8 cellular contexts compared by ENCODE assay signal in the genomic region with DNA sequence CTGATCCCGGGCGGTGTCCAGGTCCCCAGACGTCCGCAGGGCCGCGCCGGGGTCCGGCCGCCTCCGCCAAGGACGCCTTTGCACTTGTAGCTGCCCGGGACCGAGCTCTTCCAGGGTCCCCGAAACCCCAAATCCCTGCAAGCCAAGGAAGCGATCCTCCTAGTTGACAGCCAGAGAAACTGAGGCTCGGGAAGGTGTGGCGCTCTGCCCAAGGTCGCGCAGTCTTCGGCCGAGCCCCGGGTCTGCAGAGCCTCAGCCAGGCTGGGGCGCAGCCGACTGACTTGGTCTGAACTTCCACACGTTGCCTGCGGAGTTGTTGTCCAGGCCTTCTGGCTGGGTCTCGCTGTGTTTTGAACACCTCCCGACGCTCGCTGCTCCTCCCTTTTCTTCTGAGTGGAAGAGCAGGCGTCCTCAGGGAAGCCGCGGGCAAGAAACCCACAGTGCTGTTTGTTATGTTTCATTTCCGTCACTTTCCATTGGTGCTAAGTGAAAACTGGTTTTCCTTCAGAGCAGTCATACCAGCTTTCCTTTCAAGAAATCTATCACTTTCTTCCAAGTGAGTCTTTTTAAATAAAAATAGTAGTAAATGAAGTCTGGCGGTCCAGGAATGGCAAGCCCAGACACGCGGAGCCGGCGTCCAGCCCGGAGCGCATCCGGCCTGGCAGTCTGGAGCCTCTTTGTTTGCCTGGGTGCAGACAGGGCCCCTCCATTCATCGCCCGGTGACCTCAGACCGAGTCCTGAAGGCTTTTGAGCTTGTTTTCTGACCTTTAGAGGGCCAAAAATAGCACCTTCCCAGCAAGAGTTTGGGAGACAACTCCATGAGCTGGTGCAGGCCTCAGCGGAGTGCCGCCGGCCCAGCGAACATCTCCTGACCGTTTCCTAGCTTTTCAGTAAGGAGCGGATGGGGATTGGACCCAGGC. TPM values are rescaled to one million over a fixed set of nuclear protein-coding genes. Genes with fewer than 3 reads are reported as not detected.
DNase-seq lines count a peak whose midpoint lies in the region; ATAC-seq and TF ChIP-seq lines count a peak whose summit lies in the region.

No MANE protein-coding gene starts in this region.

- BruUV-seq in OCI-LY7 (replicated peaks; lab: Mats Ljungman, UMichigan) = no TSS peak

- no peaks in the 10 kb centered on the region for H4K20me1 ChIP-seq in OCI-LY7 (ENCODE audit: insufficient read depth, low read length)

- DNase-seq in ACHN (peak; percentile 49), GM06990 (ENCODE audit: extremely low read depth, insufficient read length) (no peak), OCI-LY7 (ENCODE audit: low spot score) (no peak), body of pancreas (peak; percentile 48 to 60 (median 58)), iPS DF 6.9 (ENCODE audit: low read depth, low spot score) (no peak), retina (peak; percentile 83), NCI-H1048 (lab: John Stamatoyannopoulos, UW) (no peak)

- peak in 2 of 3 donors; percentile 53 to 55 for TF ChIP-seq POLR2A in body of pancreas (IDR thresholded peaks at IDR 0.05)

- H3K27me3 ChIP-seq in GM06990 (replicated peaks; ENCODE audit: control insufficient read depth, insufficient read depth, low read length) (no peaks in the 10 kb centered on the region; the same call in 1 of the 2 replicates), body of pancreas (no peaks in the 10 kb centered on the region), iPS DF 6.9 (ENCODE audit: control insufficient read depth, insufficient read depth, low read length) (no peaks in the 10 kb centered on the region)

- TF ChIP-seq CTCF in GM06990 (IDR thresholded peaks at IDR 0.05; ENCODE audit: insufficient read depth, low read length, poor library complexity, severe bottlenecking) (no peak), OCI-LY7 (conservative IDR thresholded peaks at IDR 0.05; ENCODE audit: low read length) (no peak), body of pancreas (IDR thresholded peaks at IDR 0.05) (no peak)

- H2AFZ ChIP-seq in OCI-LY7 (ENCODE audit: low read length) = peak overlapping the region; percentile 48; the same call in 1 of the 2 replicates

- POLR2A ChIA-PET in OCI-LY7 (lab: Charles Lee) = interaction anchor here (0.7 to 1.1 kb wide), 2 partner anchors 12 to 15 kb away, joined by 5 read pairs; no protein-coding TSS in a partner anchor

- CTCF ChIA-PET in OCI-LY7 (lab: Charles Lee; ENCODE audit: unreplicated experiment) = no interaction called here

- peak overlapping the region; percentile 72; the same call in 1 of the 2 replicates for H3K4me2 ChIP-seq in OCI-LY7 (ENCODE audit: low read length)

- H3K27ac ChIP-seq in OCI-LY7 (ENCODE audit: low read depth, low read length, poor library complexity, severe bottlenecking) (no peak overlapping the region), body of pancreas (peak overlapping the region in 3 of 4 donors; percentile 61 to 77 (median 69)), iPS DF 6.9 (ENCODE audit: low read length) (no peak overlapping the region)

- intact Hi-C loops in OCI-LY7 (cut with micrococcal nuclease; ENCODE audit: unreplicated experiment) = no loop called here
- intact Hi-C loops in body of pancreas (cut with DNase I) = no loop called here

- H3K4me3 ChIP-seq in GM06990 (replicated peaks; ENCODE audit: low read depth, low read length) = peak overlapping the region; percentile 70
- peak overlapping the region; percentile 63 for H3K4me3 ChIP-seq in OCI-LY7 (ENCODE audit: low read depth, low read length, poor library complexity, severe bottlenecking)
- peak overlapping the region; percentile 66 to 77 for H3K4me3 ChIP-seq in body of pancreas
- H3K4me3 ChIP-seq in iPS DF 6.9 (ENCODE audit: low read length) = peak overlapping the region; percentile 71; the same call in 1 of the 2 replicates

- H3K4me1 ChIP-seq in OCI-LY7 (ENCODE audit: insufficient read depth, low read length, poor library complexity, severe bottlenecking) (peaks cover 3% of the 10 kb centered on the region), body of pancreas (peaks cover 15% of the 10 kb centered on the region), iPS DF 6.9 (ENCODE audit: control insufficient read depth, insufficient read depth, low read length) (peaks cover 4% of the 10 kb centered on the region; the same call in 1 of the 2 replicates)

- H3K9me3 ChIP-seq in OCI-LY7 (ENCODE audit: low read length) (no peaks in the 10 kb centered on the region), body of pancreas (no peaks in the 10 kb centered on the region), iPS DF 6.9 (ENCODE audit: control insufficient read depth, insufficient read depth, low read length) (no peaks in the 10 kb centered on the region)

- H3K9me2 ChIP-seq in OCI-LY7 (ENCODE audit: insufficient read depth, low read length) = no peaks in the 10 kb centered on the region

- 12 to 20% methylated on average over 21 to 51 of the region's 51 CpGs for WGBS in body of pancreas, 2 donors
- no CpG with 5 or more reads among the region's 51 CpGs for WGBS in iPS DF 6.9 (ENCODE audit: insufficient coverage, insufficient read length)

- no peaks in the 10 kb centered on the region for H3K79me2 ChIP-seq in OCI-LY7 (ENCODE audit: insufficient read depth, low read depth, low read length)

- H3K36me3 ChIP-seq in GM06990 (ENCODE audit: control insufficient read depth, insufficient read depth, low read length) = no peaks in the 10 kb centered on the region
- H3K36me3 ChIP-seq in OCI-LY7 (ENCODE audit: insufficient read depth, low read length) = no peaks in the 10 kb centered on the region
- no peaks in the 10 kb centered on the region for H3K36me3 ChIP-seq in body of pancreas (replicated peaks in 1 of 2; ENCODE audit: insufficient read depth in 1 of 2, low read depth in 2 of 2)
- no peaks in the 10 kb centered on the region for H3K36me3 ChIP-seq in iPS DF 6.9 (ENCODE audit: control insufficient read depth, insufficient read depth, low read length)

- in situ Hi-C loops in ACHN (cut with HindIII; ENCODE audit: low pct_ligation_motif_present, low pct_unique_long_range_greater_than_20kb, low sequenced_read_pairs) = no loop called here

- ATAC-seq in HG02938 (IDR thresholded peaks at IDR 0.05; ENCODE audit: unreplicated experiment) = peak; percentile 30
- peak; percentile 49 for ATAC-seq in body of pancreas

RNA-seq across cellular contexts. Expression of a gene that starts 0.7 kb away (rescaled TPM):
- 0.13 and 0.19 TPM in 2 replicates for total RNA-seq in OCI-LY7 (2014; rRNA removed; shearing (Covaris generic))
- total RNA-seq in OCI-LY7 (2022) (1.1 and 1.3 TPM in 2 replicates), body of pancreas (10 to 100 TPM; 11.5 to 26.2 TPM)

RNA-seq across cellular contexts. Expression of a gene that starts 32.5 kb away (rescaled TPM):
- 55.5 and 63.2 TPM in 2 replicates for total RNA-seq in OCI-LY7 (2014; rRNA removed; shearing (Covaris generic))
- total RNA-seq in OCI-LY7 (2022) (97.1 and 105 TPM in 2 replicates), body of pancreas (1 to 10 TPM in 1 of 2 donors, under 1 TPM in 1; 0.66 to 1.0 TPM)

RNA-seq across cellular contexts. Expression of a gene that starts 33.0 kb away (rescaled TPM):
- total RNA-seq in OCI-LY7 (2014; rRNA removed; shearing (Covaris generic)) = 38.5 and 52.1 TPM in 2 replicates
- 51.6 and 56.0 TPM in 2 replicates for total RNA-seq in OCI-LY7 (2022)
- 10 to 100 TPM; 12.2 to 14.5 TPM for total RNA-seq in body of pancreas

RNA-seq across cellular contexts. Expression of a gene that starts 52.6 kb away (rescaled TPM):
- total RNA-seq in OCI-LY7 (2014; rRNA removed; shearing (Covaris generic)) = 0.05 TPM in 1 of 2 replicates, not detected in the other
- 0.15 and 0.18 TPM in 2 replicates for total RNA-seq in OCI-LY7 (2022)
- total RNA-seq in body of pancreas = under 1 TPM in 1 of 2 donors, not detected in 1; 0.52 TPM

Comparison
In these comparisons a context has a peak if more than half of its experiments do, and no peak if none do; other contexts are left out.
1. DNase-seq: peak in ACHN (single experiment), body of pancreas (4 of 4) and retina (single experiment); none in GM06990 (single experiment), OCI-LY7 (single experiment), iPS DF 6.9 (single experiment) and NCI-H1048 (single experiment).
2. H3K27ac ChIP-seq: peak in body of pancreas (3 of 4); none in OCI-LY7 (single experiment) and iPS DF 6.9 (single experiment).
3. RNA of a gene that starts 0.7 kb away (total RNA-seq): 11.5 to 26.2 TPM in body of pancreas; 0.13 to 1.3 TPM in OCI-LY7; every median in the first group is over 4 times any median in the second.
4. RNA of a gene that starts 32.5 kb away (total RNA-seq): 55.5 to 105 TPM in OCI-LY7; 0.66 to 1.0 TPM in body of pancreas; every median in the first group is over 10 times any median in the second.
5. Peak in every context shown above with its lines, with median percentiles within 50 percentile points of each other: H3K4me3 ChIP-seq.